In genomic region chr5:125190232-125191051, GRCh38 we compare ENCODE assay signal across 16 cellular contexts.
DNase-seq lines count a peak whose midpoint lies in the region; ATAC-seq, FAIRE-seq and TF ChIP-seq lines count a peak whose summit lies in the region.
"Had no signal": no experiment of that assay in that cellular context is flagged by ENCODE, and none has a peak within 500 bp of the region (broad histone marks: within the 10 kb centered on the region; RNA-seq: fewer than 3 reads in every experiment).

No MANE protein-coding gene starts in this region.

- H3K79me2 ChIP-seq in OCI-LY3 (ENCODE audit: low read length): no peaks in the 10 kb centered on the region

- no peak overlapping the region for H2AFZ ChIP-seq in OCI-LY3 (ENCODE audit: low read depth, low read length)

- no peak overlapping the region for H3K4me3 Mint-ChIP-seq in glutamatergic neuron (ENCODE audit: unreplicated experiment)
- no peak overlapping the region for H3K4me3 Mint-ChIP-seq in activated T-helper 2 cell treated with anti-CD3 and anti-CD28 coated beads, Interferon-gamma antibody, Interleukin-2, Interleukin-4, amounts not matched to agents 10 μg/mL and 5 μg/mL and 100 μg/mL, durations not matched to agents 14 hours and 24 hours and 36 hours (ENCODE audit: low read depth)
- H3K4me3 Mint-ChIP-seq: activated CD4-positive, alpha-beta memory T cell treated with anti-CD3 and anti-CD28 coated beads, Interleukin-2, amount 10 ng/mL, durations not matched to agents 7 days and 5 days; activated naive CD8-positive, alpha-beta T cell treated with anti-CD3 and anti-CD28 coated beads, Interleukin-2, amount 50 U/mL, for 24 hours; B cell; T-helper 17 cell had no signal

- no peaks in the 10 kb centered on the region for H3K9me3 Mint-ChIP-seq in glutamatergic neuron (ENCODE audit: unreplicated experiment)
- no peaks in the 10 kb centered on the region for H3K9me3 Mint-ChIP-seq in activated T-helper 2 cell treated with anti-CD3 and anti-CD28 coated beads, Interferon-gamma antibody, Interleukin-2, Interleukin-4, amounts not matched to agents 10 μg/mL and 5 μg/mL and 100 μg/mL, durations not matched to agents 14 hours and 24 hours and 36 hours

- peaks cover 62% of the 10 kb centered on the region for H3K4me1 Mint-ChIP-seq in glutamatergic neuron (ENCODE audit: low read depth, unreplicated experiment)
- H3K4me1 Mint-ChIP-seq in activated T-helper 2 cell treated with anti-CD3 and anti-CD28 coated beads, Interferon-gamma antibody, Interleukin-2, Interleukin-4, amounts not matched to agents 10 μg/mL and 5 μg/mL and 100 μg/mL, durations not matched to agents 14 hours and 24 hours and 36 hours (ENCODE audit: low read depth): no peaks in the 10 kb centered on the region
- H3K4me1 Mint-ChIP-seq: activated CD4-positive, alpha-beta memory T cell treated with anti-CD3 and anti-CD28 coated beads, Interleukin-2, amount 10 ng/mL, durations not matched to agents 7 days and 5 days; activated naive CD8-positive, alpha-beta T cell treated with anti-CD3 and anti-CD28 coated beads, Interleukin-2, amount 50 U/mL, for 24 hours; T-helper 17 cell had no signal

- FAIRE-seq in kidney (lab: Jason Lieb, UNC): no peak
- FAIRE-seq: K562 had no signal

- no peaks in the 10 kb centered on the region for H3K36me3 Mint-ChIP-seq in glutamatergic neuron (ENCODE audit: unreplicated experiment)
- H3K36me3 Mint-ChIP-seq in activated T-helper 2 cell treated with anti-CD3 and anti-CD28 coated beads, Interferon-gamma antibody, Interleukin-2, Interleukin-4, amounts not matched to agents 10 μg/mL and 5 μg/mL and 100 μg/mL, durations not matched to agents 14 hours and 24 hours and 36 hours (ENCODE audit: low read depth): no peaks in the 10 kb centered on the region

- DNase-seq in H4 (ENCODE audit: low spot score): peak; percentile 87
- no peak for DNase-seq in glutamatergic neuron
- DNase-seq in kidney: no peak
- DNase-seq in activated T-helper 2 cell treated with anti-CD3 and anti-CD28 coated beads, Interferon-gamma antibody, Interleukin-2, Interleukin-4, amounts not matched to agents 10 μg/mL and 5 μg/mL and 100 μg/mL, durations not matched to agents 14 hours and 24 hours and 36 hours (ENCODE audit: low spot score): no peak
- DNase-seq in ureter (ENCODE audit: low spot score): no peak
- DNase-seq: activated CD4-positive, alpha-beta memory T cell treated with anti-CD3 and anti-CD28 coated beads, Interleukin-2, amount 10 ng/mL, durations not matched to agents 7 days and 5 days; activated naive CD8-positive, alpha-beta T cell treated with anti-CD3 and anti-CD28 coated beads, Interleukin-2, amount 50 U/mL, for 24 hours; heart left ventricle; NCI-H82; T-helper 17 cell had no signal

- H3K4me1 ChIP-seq in OCI-LY3 (ENCODE audit: low read length) (peaks cover 12% of the 10 kb centered on the region), kidney (ENCODE audit: control insufficient read depth in 1 of 2, insufficient read depth in 1 of 2, low read depth in 1 of 2, low read length in 2 of 2) (peaks cover 0 to 3% of the 10 kb centered on the region in 2 donors)

- no peak for ATAC-seq in HG03439 (IDR thresholded peaks at IDR 0.05; ENCODE audit: unreplicated experiment)
- ATAC-seq: activated naive CD8-positive, alpha-beta T cell treated with anti-CD3 and anti-CD28 coated beads, Interleukin-2, amount 50 U/mL, for 24 hours; heart left ventricle; K562; sciatic nerve; T-helper 17 cell had no signal

- intact Hi-C loops in kidney (cut with DNase I): no loop called here
- intact Hi-C loops in activated T-helper 2 cell treated with anti-CD3 and anti-CD28 coated beads, Interferon-gamma antibody, Interleukin-2, Interleukin-4, amounts not matched to agents 10 μg/mL and 5 μg/mL and 100 μg/mL, durations not matched to agents 14 hours and 24 hours and 36 hours (cut with micrococcal nuclease): no loop called here

- H3K9ac ChIP-seq in OCI-LY3 (ENCODE audit: low read length): no peak overlapping the region
- H3K9ac ChIP-seq in kidney (ENCODE audit: low read length in 2 of 2): no peak overlapping the region

- H3K27ac ChIP-seq in 22Rv1: peak overlapping the region; percentile 69
- H3K27ac ChIP-seq in OCI-LY3 (ENCODE audit: low read length): no peak overlapping the region
- H3K27ac ChIP-seq in kidney (ENCODE audit: low read depth in 2 of 2, low read length in 2 of 2): no peak overlapping the region
- H3K27ac ChIP-seq: heart left ventricle had no signal

- H4K20me1 ChIP-seq in OCI-LY3 (ENCODE audit: insufficient read depth, low read length): no peaks in the 10 kb centered on the region

- H3K36me3 ChIP-seq in OCI-LY3 (replicated peaks; ENCODE audit: low read depth, low read length) (no peaks in the 10 kb centered on the region), kidney (ENCODE audit: control insufficient read depth in 1 of 2, insufficient read depth in 2 of 2, low read length in 2 of 2) (no peaks in the 10 kb centered on the region)
- H3K36me3 ChIP-seq: heart left ventricle had no signal

- peak overlapping the region; percentile 32; the same call in 1 of the 2 replicates for H3K4me2 ChIP-seq in OCI-LY3 (ENCODE audit: low read length)

- H3K4me3 ChIP-seq in OCI-LY3 (ENCODE audit: low read length): no peak overlapping the region
- no peak overlapping the region for H3K4me3 ChIP-seq in kidney (ENCODE audit: low read length in 2 of 2)
- H3K4me3 ChIP-seq: heart left ventricle, K562 had no signal

- H3K27me3 Mint-ChIP-seq in glutamatergic neuron (ENCODE audit: unreplicated experiment): no peaks in the 10 kb centered on the region
- no peaks in the 10 kb centered on the region for H3K27me3 Mint-ChIP-seq in activated T-helper 2 cell treated with anti-CD3 and anti-CD28 coated beads, Interferon-gamma antibody, Interleukin-2, Interleukin-4, amounts not matched to agents 10 μg/mL and 5 μg/mL and 100 μg/mL, durations not matched to agents 14 hours and 24 hours and 36 hours (ENCODE audit: low read depth)
- H3K27me3 Mint-ChIP-seq: activated CD4-positive, alpha-beta memory T cell treated with anti-CD3 and anti-CD28 coated beads, Interleukin-2, amount 10 ng/mL, durations not matched to agents 7 days and 5 days; activated naive CD8-positive, alpha-beta T cell treated with anti-CD3 and anti-CD28 coated beads, Interleukin-2, amount 50 U/mL, for 24 hours; B cell; T-helper 17 cell had no signal

- no peaks in the 10 kb centered on the region for H3K27me3 ChIP-seq in OCI-LY3 (ENCODE audit: low read depth, low read length)
- H3K27me3 ChIP-seq: heart left ventricle had no signal

- H3K9me3 ChIP-seq in OCI-LY3 (ENCODE audit: insufficient read depth, low read length): no peaks in the 10 kb centered on the region
- no peaks in the 10 kb centered on the region for H3K9me3 ChIP-seq in kidney (ENCODE audit: control insufficient read depth in 1 of 2, low read length in 2 of 2)
- H3K9me3 ChIP-seq: heart left ventricle had no signal

- H3K27ac Mint-ChIP-seq in glutamatergic neuron (ENCODE audit: unreplicated experiment): peak overlapping the region; percentile 85
- H3K27ac Mint-ChIP-seq in activated T-helper 2 cell treated with anti-CD3 and anti-CD28 coated beads, Interferon-gamma antibody, Interleukin-2, Interleukin-4, amounts not matched to agents 10 μg/mL and 5 μg/mL and 100 μg/mL, durations not matched to agents 14 hours and 24 hours and 36 hours: no peak overlapping the region
- H3K27ac Mint-ChIP-seq: activated CD4-positive, alpha-beta memory T cell treated with anti-CD3 and anti-CD28 coated beads, Interleukin-2, amount 10 ng/mL, durations not matched to agents 7 days and 5 days; activated naive CD8-positive, alpha-beta T cell treated with anti-CD3 and anti-CD28 coated beads, Interleukin-2, amount 50 U/mL, for 24 hours; B cell; T-helper 17 cell had no signal

- TF ChIP-seq CTCF in 22Rv1 (IDR thresholded peaks at IDR 0.05) (no peak), OCI-LY3 (IDR thresholded peaks at IDR 0.05; ENCODE audit: low read depth, low read length) (no peak), glutamatergic neuron (IDR thresholded peaks at IDR 0.05; ENCODE audit: partially characterized antibody, unreplicated experiment) (no peak), kidney (IDR thresholded peaks at IDR 0.05; ENCODE audit: borderline replicate concordance, extremely low read depth, insufficient read depth) (no peak)
